11 cellular contexts compared by ENCODE assay signal in the genomic region with DNA sequence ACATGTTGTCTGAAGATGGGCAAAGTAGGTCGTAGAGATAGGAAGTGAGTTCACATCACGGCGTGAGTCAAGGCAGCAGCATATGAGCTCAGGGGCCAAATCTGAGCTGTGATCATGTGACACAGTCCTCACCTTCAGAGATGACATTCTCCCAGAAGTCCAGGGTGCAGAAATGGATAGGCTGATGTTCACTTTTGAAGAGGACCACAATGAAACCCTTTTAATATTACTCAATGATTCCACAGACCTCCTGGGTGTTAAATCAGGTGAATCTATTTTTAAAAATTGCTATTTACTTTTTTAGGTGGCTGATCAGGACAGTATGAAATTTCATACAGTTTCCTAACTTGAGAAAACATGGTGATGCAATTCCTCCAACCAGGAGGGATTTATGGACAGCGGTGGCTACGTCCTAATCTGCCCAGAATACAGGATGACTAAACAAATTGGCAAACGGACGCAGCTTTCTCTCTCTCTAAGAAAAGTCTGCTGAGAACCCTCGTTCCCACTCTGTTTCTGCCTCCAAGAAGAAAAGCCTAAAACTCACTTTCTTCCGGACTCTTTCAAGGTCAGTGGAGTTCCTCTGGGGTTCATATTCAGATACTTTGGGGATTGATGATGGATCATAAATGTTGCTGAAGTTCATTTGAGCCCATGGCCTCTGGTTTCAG. TPM values are rescaled to one million over a fixed set of nuclear protein-coding genes. Genes with fewer than 3 reads are reported as not detected.
DNase-seq lines count a peak whose midpoint lies in the region; ATAC-seq and TF ChIP-seq lines count a peak whose summit lies in the region.
"Had no signal": no experiment of that assay in that cellular context is flagged by ENCODE, and none has a peak within 500 bp of the region (broad histone marks: within the 10 kb centered on the region; RNA-seq: fewer than 3 reads in every experiment).

No MANE protein-coding gene starts in this region.

- H3K79me2 ChIP-seq in hepatocyte (no peaks in the 10 kb centered on the region), Karpas-422 (ENCODE audit: low read length) (no peaks in the 10 kb centered on the region)

- no peak overlapping the region for H2AFZ ChIP-seq in hepatocyte
- H2AFZ ChIP-seq in Karpas-422 (ENCODE audit: low read length): no peak overlapping the region

- TF ChIP-seq CTCF in ascending aorta (IDR thresholded peaks at IDR 0.05): no peak
- no peak for TF ChIP-seq CTCF in hepatocyte (IDR thresholded peaks at IDR 0.05; ENCODE audit: poor library complexity)
- TF ChIP-seq CTCF in vagina (IDR thresholded peaks at IDR 0.05): no peak
- TF ChIP-seq CTCF in endothelial cell (IDR thresholded peaks at IDR 0.05; ENCODE audit: unreplicated experiment): no peak

- H4K20me1 ChIP-seq in hepatocyte (ENCODE audit: insufficient read depth, poor library complexity, severe bottlenecking): no peaks in the 10 kb centered on the region
- H4K20me1 ChIP-seq in Karpas-422 (ENCODE audit: insufficient read depth, low read depth, low read length): no peaks in the 10 kb centered on the region

- 73% methylated on average over 9 of the region's 9 CpGs for WGBS in hepatocyte (ENCODE audit: low lambda C conversion rate, missing lambda C conversion rate)

- H3K36me3 Mint-ChIP-seq in endothelial cell (ENCODE audit: low read depth, unreplicated experiment): no peaks in the 10 kb centered on the region

- no peak overlapping the region for H3K4me3 ChIP-seq in ascending aorta
- H3K4me3 ChIP-seq in hepatocyte: no peak overlapping the region
- no peak overlapping the region for H3K4me3 ChIP-seq in vagina
- H3K4me3 ChIP-seq in Karpas-422 (ENCODE audit: low read length): no peak overlapping the region

- no peak overlapping the region for H3K4me2 ChIP-seq in hepatocyte
- H3K4me2 ChIP-seq in Karpas-422 (ENCODE audit: low read depth, low read length, poor library complexity, severe bottlenecking): no peak overlapping the region

- DNase-seq in stimulated activated naive CD4-positive, alpha-beta T cell treated with Interleukin-2 at 50 U/mL for 16 hours (lab: John Stamatoyannopoulos, UW): peak; percentile 14
- no peak for DNase-seq in stimulated activated naive CD4-positive, alpha-beta T cell (lab: John Stamatoyannopoulos, UW)
- DNase-seq in ascending aorta (ENCODE audit: low spot score in 2 of 2): peak in 1 of 2 donors; percentile 74
- peak; percentile 48 for DNase-seq in hepatocyte (ENCODE audit: low spot score)
- DNase-seq in vagina (ENCODE audit: extremely low spot score in 2 of 2): no peak
- no peak for DNase-seq in Karpas-422
- DNase-seq in endothelial cell (ENCODE audit: low spot score): no peak
- DNase-seq: NCI-H1105 had no signal

- TF ChIP-seq POLR2A in vagina (IDR thresholded peaks at IDR 0.05): no peak

- no peaks in the 10 kb centered on the region for H3K9me2 ChIP-seq in hepatocyte (replicated peaks; ENCODE audit: insufficient read depth)
- H3K9me2 ChIP-seq in Karpas-422 (replicated peaks; ENCODE audit: insufficient read depth, low read length): no peaks in the 10 kb centered on the region

- H3K4me3 Mint-ChIP-seq in endothelial cell (ENCODE audit: unreplicated experiment): no peak overlapping the region

- H3K27me3 Mint-ChIP-seq in endothelial cell (ENCODE audit: unreplicated experiment): peaks cover 1% of the 10 kb centered on the region

- H3K4me1 ChIP-seq in ascending aorta (peaks cover 5 to 27% of the 10 kb centered on the region in 2 donors), hepatocyte (ENCODE audit: insufficient read depth) (peaks cover 12% of the 10 kb centered on the region), vagina (peaks cover 27% of the 10 kb centered on the region), Karpas-422 (ENCODE audit: low read length) (peaks cover 29% of the 10 kb centered on the region)

- no peaks in the 10 kb centered on the region for H3K4me1 Mint-ChIP-seq in endothelial cell (ENCODE audit: unreplicated experiment)

- intact Hi-C loops in ascending aorta (cut with DNase I): loop anchor here (2.0 to 5.0 kb wide), 3 partner anchors 33 to 350 kb away; a partner anchor contains a TSS
- intact Hi-C loops in vagina (cut with DNase I): no loop called here

- H3K9ac ChIP-seq in Karpas-422 (ENCODE audit: low read length): no peak overlapping the region

- no peak overlapping the region for H3K27ac Mint-ChIP-seq in endothelial cell (ENCODE audit: unreplicated experiment)

- H3K9me3 Mint-ChIP-seq in endothelial cell (ENCODE audit: unreplicated experiment): no peaks in the 10 kb centered on the region

- H3K27ac ChIP-seq in ascending aorta (peak overlapping the region; percentile 83 to 89), hepatocyte (peak overlapping the region; percentile 52), vagina (peak overlapping the region; percentile 70), Karpas-422 (ENCODE audit: low read length) (no peak overlapping the region)

- H3K27me3 ChIP-seq in ascending aorta (no peaks in the 10 kb centered on the region), hepatocyte (no peaks in the 10 kb centered on the region), vagina (no peaks in the 10 kb centered on the region), Karpas-422 (ENCODE audit: low read length) (no peaks in the 10 kb centered on the region)

- ATAC-seq in GM21360 (IDR thresholded peaks at IDR 0.05; ENCODE audit: unreplicated experiment): no peak
- ATAC-seq: activated CD4-positive, CD25-positive, alpha-beta regulatory T cell treated with anti-CD3 and anti-CD28 coated beads, Interleukin-2, amount 50 U/mL, for 24 hours; HCT116 had no signal

- H3K36me3 ChIP-seq in ascending aorta (no peaks in the 10 kb centered on the region), hepatocyte (replicated peaks; ENCODE audit: insufficient read depth, low read depth) (no peaks in the 10 kb centered on the region), vagina (no peaks in the 10 kb centered on the region), Karpas-422 (ENCODE audit: insufficient read depth, low read length) (peaks cover 5% of the 10 kb centered on the region; the same call in 1 of the 2 replicates)

- H3K9me3 ChIP-seq in ascending aorta (no peaks in the 10 kb centered on the region), hepatocyte (ENCODE audit: low read depth) (no peaks in the 10 kb centered on the region), vagina (no peaks in the 10 kb centered on the region), Karpas-422 (ENCODE audit: low read length) (no peaks in the 10 kb centered on the region)

RNA-seq across cellular contexts. Expression of a gene that starts 34.4 kb away (rescaled TPM):
- 0.11 TPM for total RNA-seq in ascending aorta
- 39.6 and 40.7 TPM in 2 replicates for total RNA-seq in hepatocyte
- polyA plus RNA-seq in hepatocyte: 16.2 and 22.7 TPM in 2 replicates
- total RNA-seq in vagina: 20.4 TPM
- 2.0 and 8.6 TPM in 2 replicates for total RNA-seq in Karpas-422 (2014; rRNA removed; shearing (Covaris generic); ENCODE audit: low replicate concordance)
- 6.9 TPM for total RNA-seq in endothelial cell (ENCODE audit: unreplicated experiment)

Comparison
In these comparisons a context has a peak if more than half of its experiments do, and no peak if none do; other contexts are left out.
1. DNase-seq: peak in stimulated activated naive CD4-positive, alpha-beta T cell treated with Interleukin-2 at 50 U/mL for 16 hours (single experiment) and hepatocyte (single experiment); none in stimulated activated naive CD4-positive, alpha-beta T cell (0 of 6), vagina (0 of 2), Karpas-422 (single experiment) and endothelial cell (single experiment).